In the genomic region with DNA sequence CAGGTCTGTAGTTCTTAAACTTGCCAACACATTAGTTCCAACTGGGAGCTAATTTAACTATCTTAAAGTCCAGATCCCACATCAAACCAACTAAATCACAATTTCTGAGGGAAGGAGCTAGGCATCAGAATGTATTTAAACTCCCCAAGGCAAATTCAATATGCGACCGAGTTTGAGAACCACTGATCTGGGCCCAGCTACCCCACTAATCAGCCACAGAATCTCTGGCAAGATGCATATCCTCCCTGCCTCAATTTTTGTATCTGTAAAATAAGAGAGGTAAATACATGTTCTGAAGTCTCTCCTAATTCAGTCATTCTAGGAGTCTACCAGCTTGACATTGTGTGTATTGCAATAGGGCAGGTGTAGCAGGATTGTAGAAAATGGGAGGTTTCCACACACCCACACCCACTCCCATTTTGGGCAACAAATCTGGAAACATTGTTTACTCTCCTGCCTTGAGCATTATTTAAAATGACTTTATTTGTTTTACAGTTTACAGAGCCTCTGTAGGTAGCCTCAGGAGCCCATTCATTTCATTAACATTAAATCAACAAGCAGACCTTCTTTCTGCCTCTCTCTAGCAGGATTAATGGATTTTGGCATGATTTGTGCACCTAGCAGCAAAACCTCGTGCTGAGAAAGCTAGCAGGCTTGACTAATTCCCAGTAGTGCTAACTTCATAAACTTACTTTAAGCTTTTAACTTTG, we compare ENCODE assay signal across 16 cellular contexts.
DNase-seq lines count a peak whose midpoint lies in the region; ATAC-seq lines count a peak whose summit lies in the region.
"Had no signal": no experiment of that assay in that cellular context is flagged by ENCODE, and none has a peak within 500 bp of the region (broad histone marks: within the 10 kb centered on the region; RNA-seq: fewer than 3 reads in every experiment).

No MANE protein-coding gene starts in this region.

- H3K4me3 Mint-ChIP-seq in T-helper 2 cell treated with Interferon-gamma antibody and Interleukin-4, amounts not matched to agents 5 μg/mL and 100 μg/mL, for 36 hours, result no peak overlapping the region
- H3K4me3 Mint-ChIP-seq: activated B cell treated with CpG ODN at 0.5 μM for 24 hours; activated CD8-positive, alpha-beta T cell treated with anti-CD3 and anti-CD28 coated beads for 36 hours; activated naive CD4-positive, alpha-beta T cell treated with anti-CD3 and anti-CD28 coated beads, Interleukin-2, amount 10 ng/mL, durations not matched to agents 7 days and 5 days; activated T-cell treated with anti-CD3 and anti-CD28 coated beads, Interleukin-2, amount 50 U/mL, for 4 hours had no signal

- DNase-seq in NCI-H128 (lab: John Stamatoyannopoulos, UW; ENCODE audit: unreplicated experiment), result peak; percentile 33
- peak; percentile 90 for DNase-seq in NCI-H2107 treated with DMSO at 0.1 percent for 48 hours (lab: John Stamatoyannopoulos, UW; ENCODE audit: unreplicated experiment)
- no peak for DNase-seq in substantia nigra (lab: John Stamatoyannopoulos, UW)
- DNase-seq in SKM-1 treated with dmso at 0.1 percent for 144 hours (lab: John Stamatoyannopoulos, UW; ENCODE audit: unreplicated experiment), result no peak
- no peak for DNase-seq in T-helper 2 cell treated with Interferon-gamma antibody and Interleukin-4, amounts not matched to agents 5 μg/mL and 100 μg/mL, for 36 hours (ENCODE audit: low spot score)
- DNase-seq: activated B cell treated with CpG ODN at 0.5 μM for 24 hours; activated CD8-positive, alpha-beta T cell treated with anti-CD3 and anti-CD28 coated beads for 36 hours; activated naive CD4-positive, alpha-beta T cell treated with anti-CD3 and anti-CD28 coated beads, Interleukin-2, amount 10 ng/mL, durations not matched to agents 7 days and 5 days; activated T-cell treated with anti-CD3 and anti-CD28 coated beads, Interleukin-2, amount 50 U/mL, for 4 hours; AML-193; heart left ventricle; posterior cingulate gyrus; stimulated activated CD4-positive, alpha-beta T cell treated with anti-CD3 and anti-CD28 coated beads, Interleukin-4, amount 100 ng/mL, for 1 hour; uterus had no signal

- H3K27ac ChIP-seq in cingulate gyrus (ENCODE audit: low read depth, low read length) (peak overlapping the region; percentile 31), substantia nigra (ENCODE audit: low read depth, low read length, poor library complexity, severe bottlenecking) (peak overlapping the region; percentile 84)
- H3K27ac ChIP-seq: heart left ventricle, uterus had no signal

- H3K9me3 Mint-ChIP-seq in T-helper 2 cell treated with Interferon-gamma antibody and Interleukin-4, amounts not matched to agents 5 μg/mL and 100 μg/mL, for 36 hours, result no peaks in the 10 kb centered on the region
- H3K9me3 Mint-ChIP-seq: activated B cell treated with CpG ODN at 0.5 μM for 24 hours; activated CD8-positive, alpha-beta T cell treated with anti-CD3 and anti-CD28 coated beads for 36 hours; activated naive CD4-positive, alpha-beta T cell treated with anti-CD3 and anti-CD28 coated beads, Interleukin-2, amount 10 ng/mL, durations not matched to agents 7 days and 5 days; activated T-cell treated with anti-CD3 and anti-CD28 coated beads, Interleukin-2, amount 50 U/mL, for 4 hours had no signal

- no peak overlapping the region for H3K27ac Mint-ChIP-seq in T-helper 2 cell treated with Interferon-gamma antibody and Interleukin-4, amounts not matched to agents 5 μg/mL and 100 μg/mL, for 36 hours
- H3K27ac Mint-ChIP-seq: activated B cell treated with CpG ODN at 0.5 μM for 24 hours; activated CD8-positive, alpha-beta T cell treated with anti-CD3 and anti-CD28 coated beads for 36 hours; activated naive CD4-positive, alpha-beta T cell treated with anti-CD3 and anti-CD28 coated beads, Interleukin-2, amount 10 ng/mL, durations not matched to agents 7 days and 5 days had no signal

- ATAC-seq in HG02884 (IDR thresholded peaks at IDR 0.05; ENCODE audit: unreplicated experiment), result no peak
- ATAC-seq: activated CD8-positive, alpha-beta T cell treated with anti-CD3 and anti-CD28 coated beads for 36 hours; activated T-cell treated with anti-CD3 and anti-CD28 coated beads, Interleukin-2, amount 50 U/mL, for 4 hours; heart left ventricle had no signal

- peaks cover 6% of the 10 kb centered on the region for H3K27me3 Mint-ChIP-seq in T-helper 2 cell treated with Interferon-gamma antibody and Interleukin-4, amounts not matched to agents 5 μg/mL and 100 μg/mL, for 36 hours (ENCODE audit: low read depth)

- H3K4me1 Mint-ChIP-seq in T-helper 2 cell treated with Interferon-gamma antibody and Interleukin-4, amounts not matched to agents 5 μg/mL and 100 μg/mL, for 36 hours (ENCODE audit: low read depth), result no peaks in the 10 kb centered on the region
- H3K4me1 Mint-ChIP-seq: activated B cell treated with CpG ODN at 0.5 μM for 24 hours; activated naive CD4-positive, alpha-beta T cell treated with anti-CD3 and anti-CD28 coated beads, Interleukin-2, amount 10 ng/mL, durations not matched to agents 7 days and 5 days had no signal

- no peaks in the 10 kb centered on the region for H3K36me3 Mint-ChIP-seq in T-helper 2 cell treated with Interferon-gamma antibody and Interleukin-4, amounts not matched to agents 5 μg/mL and 100 μg/mL, for 36 hours (ENCODE audit: low read depth)
- H3K36me3 Mint-ChIP-seq: activated naive CD4-positive, alpha-beta T cell treated with anti-CD3 and anti-CD28 coated beads, Interleukin-2, amount 10 ng/mL, durations not matched to agents 7 days and 5 days had no signal

Comparison
In these comparisons a context has a peak if more than half of its experiments do, and no peak if none do; other contexts are left out.
1. DNase-seq: peak in NCI-H128 (single experiment) and NCI-H2107 treated with DMSO at 0.1 percent for 48 hours (single experiment); none in substantia nigra (0 of 49), SKM-1 treated with dmso at 0.1 percent for 144 hours (single experiment) and T-helper 2 cell treated with Interferon-gamma antibody and Interleukin-4, amounts not matched to agents 5 μg/mL and 100 μg/mL, for 36 hours (single experiment).